Comparison of ENCODE assay signal across 13 cellular contexts in the genomic region with DNA sequence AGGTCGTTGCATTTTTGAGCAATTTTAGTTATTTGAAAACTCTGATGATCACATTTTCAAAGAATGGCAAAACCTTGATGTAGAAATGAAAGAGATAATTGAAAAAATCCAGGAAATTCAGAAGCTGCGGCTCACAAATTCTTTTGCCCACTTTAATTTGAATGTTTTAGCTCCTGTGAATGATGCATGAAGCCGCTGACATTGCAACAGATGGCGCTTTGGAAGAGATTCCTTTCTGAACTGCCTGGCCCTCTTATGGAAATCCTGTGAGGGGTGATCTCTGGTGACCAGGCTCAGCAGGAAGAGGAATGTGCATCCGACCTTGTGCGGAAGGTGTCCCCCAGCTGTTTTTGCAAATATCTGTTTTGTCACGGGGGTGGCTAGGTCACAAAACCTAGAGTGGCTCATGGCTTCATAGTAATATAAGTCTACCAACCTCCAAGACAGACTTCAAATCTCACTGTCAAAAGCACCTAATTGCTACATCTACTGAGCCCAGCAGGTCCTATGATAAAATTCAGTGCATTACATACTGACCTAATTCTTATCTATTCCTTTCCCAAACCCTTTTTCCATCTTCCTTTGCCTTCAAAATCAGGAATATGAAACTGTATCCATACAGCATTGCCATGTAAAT.
DNase-seq lines count a peak whose midpoint lies in the region; ATAC-seq and TF ChIP-seq lines count a peak whose summit lies in the region.
"Had no signal": no experiment of that assay in that cellular context is flagged by ENCODE, and none has a peak within 500 bp of the region (broad histone marks: within the 10 kb centered on the region; RNA-seq: fewer than 3 reads in every experiment).

No MANE protein-coding gene starts in this region.

- H3K4me1 ChIP-seq in GM23338 (ENCODE audit: insufficient read depth) = peaks cover 9% of the 10 kb centered on the region; the same call in 1 of the 2 replicates
- no peaks in the 10 kb centered on the region for H3K4me1 ChIP-seq in endodermal cell (ENCODE audit: control insufficient read depth, insufficient read depth, low read length)
- H3K4me1 ChIP-seq in BE2C = peaks cover 7% of the 10 kb centered on the region
- H3K4me1 ChIP-seq in Karpas-422 (ENCODE audit: low read length) = no peaks in the 10 kb centered on the region

- H3K4me3 Mint-ChIP-seq in GM23338 (no peak overlapping the region; the same call in 2 of the 3 replicates), endodermal cell (no peak overlapping the region), osteocyte (ENCODE audit: unreplicated experiment) (no peak overlapping the region)
- H3K4me3 Mint-ChIP-seq: activated CD4-positive, alpha-beta memory T cell treated with anti-CD3 and anti-CD28 coated beads for 36 hours; activated naive CD8-positive, alpha-beta T cell treated with anti-CD3 and anti-CD28 coated beads, Interleukin-2, amount 10 ng/mL, durations not matched to agents 7 days and 5 days; naive thymus-derived CD8-positive, alpha-beta T cell had no signal

- 0 out of 4 replicates have a peak, but pooled peaks of 1 of the 2 experiments have one; percentile 12 for TF ChIP-seq CTCF in GM23338 (conservative IDR thresholded peaks at IDR 0.05; ENCODE audit: low read depth in 2 of 2)
- no peak for TF ChIP-seq CTCF in endodermal cell (conservative IDR thresholded peaks at IDR 0.05)
- peak; percentile 32 for TF ChIP-seq CTCF in osteocyte (IDR thresholded peaks at IDR 0.05)
- TF ChIP-seq CTCF in BE2C (IDR thresholded peaks at IDR 0.05; ENCODE audit: low read depth, low read length) = no peak

- ATAC-seq in GM23338 = peak; percentile 74
- ATAC-seq: naive thymus-derived CD8-positive, alpha-beta T cell had no signal

- peak overlapping the region; percentile 57 for H3K27ac Mint-ChIP-seq in GM23338
- H3K27ac Mint-ChIP-seq in endodermal cell = no peak overlapping the region
- H3K27ac Mint-ChIP-seq in osteocyte (ENCODE audit: unreplicated experiment) = peak overlapping the region; percentile 89
- H3K27ac Mint-ChIP-seq: activated CD4-positive, alpha-beta memory T cell treated with anti-CD3 and anti-CD28 coated beads for 36 hours; activated naive CD8-positive, alpha-beta T cell treated with anti-CD3 and anti-CD28 coated beads, Interleukin-2, amount 10 ng/mL, durations not matched to agents 7 days and 5 days; naive thymus-derived CD8-positive, alpha-beta T cell had no signal

- H3K9ac ChIP-seq in endodermal cell (ENCODE audit: extremely low read depth, low read length, poor library complexity, severe bottlenecking) = no peak overlapping the region
- no peak overlapping the region for H3K9ac ChIP-seq in Karpas-422 (ENCODE audit: low read length)

- H3K27ac ChIP-seq in GM23338 (ENCODE audit: low read depth) (peak overlapping the region; percentile 15; the same call in 1 of the 2 replicates), endodermal cell (ENCODE audit: low read depth, low read length) (no peak overlapping the region), Karpas-422 (ENCODE audit: low read length) (no peak overlapping the region)

- 66 to 80% methylated on average over 4 to 7 of the region's 7 CpGs for WGBS in endodermal cell (ENCODE audit: insufficient coverage in 1 of 2, insufficient read length in 1 of 2), 2 experiments

- H3K9me2 ChIP-seq in GM23338 (ENCODE audit: insufficient read depth) = peaks cover 4% of the 10 kb centered on the region
- no peaks in the 10 kb centered on the region for H3K9me2 ChIP-seq in Karpas-422 (replicated peaks; ENCODE audit: insufficient read depth, low read length)

- H3K4me3 ChIP-seq in GM23338 (no peak overlapping the region), endodermal cell (ENCODE audit: low read length) (no peak overlapping the region), BE2C (ENCODE audit: low read depth, low read length) (no peak overlapping the region), Karpas-422 (ENCODE audit: low read length) (no peak overlapping the region)

- DNase-seq in GM23338 (ENCODE audit: low spot score) (peak; percentile 77), NCI-H82 (lab: John Stamatoyannopoulos, UW) (peak; percentile 61), endodermal cell (peak; percentile 73), osteocyte (ENCODE audit: extremely low spot score, unreplicated experiment) (no peak), BE2C (no peak), Karpas-422 (no peak)
- no peak for DNase-seq in activated CD4-positive, alpha-beta T cell treated with anti-CD3 and anti-CD28 coated beads, Interleukin-2, amount 50 U/mL, for 1 hour
- DNase-seq: activated CD4-positive, alpha-beta memory T cell treated with anti-CD3 and anti-CD28 coated beads for 36 hours; activated naive CD8-positive, alpha-beta T cell treated with anti-CD3 and anti-CD28 coated beads, Interleukin-2, amount 10 ng/mL, durations not matched to agents 7 days and 5 days; effector CD8-positive, alpha-beta T cell; KBM-7; naive thymus-derived CD8-positive, alpha-beta T cell; NCI-H345 had no signal

- H3K79me2 ChIP-seq in GM23338 (replicated peaks; ENCODE audit: insufficient read depth) (no peaks in the 10 kb centered on the region), Karpas-422 (ENCODE audit: low read length) (no peaks in the 10 kb centered on the region)

- no peak overlapping the region for H2AFZ ChIP-seq in GM23338
- no peak overlapping the region for H2AFZ ChIP-seq in Karpas-422 (ENCODE audit: low read length)

- no peaks in the 10 kb centered on the region for H3F3A ChIP-seq in GM23338 (replicated peaks; ENCODE audit: low read depth)

- H3K27me3 ChIP-seq in GM23338 (ENCODE audit: insufficient read depth) = no peaks in the 10 kb centered on the region
- H3K27me3 ChIP-seq in endodermal cell (ENCODE audit: control insufficient read depth, insufficient read depth, low read length, poor library complexity, severe bottlenecking) = no peaks in the 10 kb centered on the region
- no peaks in the 10 kb centered on the region for H3K27me3 ChIP-seq in BE2C
- no peaks in the 10 kb centered on the region for H3K27me3 ChIP-seq in Karpas-422 (ENCODE audit: low read length)

- H3K36me3 Mint-ChIP-seq in GM23338 (ENCODE audit: low read depth) (no peaks in the 10 kb centered on the region), endodermal cell (ENCODE audit: low read depth) (no peaks in the 10 kb centered on the region), osteocyte (ENCODE audit: unreplicated experiment) (no peaks in the 10 kb centered on the region)
- H3K36me3 Mint-ChIP-seq: activated CD4-positive, alpha-beta memory T cell treated with anti-CD3 and anti-CD28 coated beads for 36 hours; activated naive CD8-positive, alpha-beta T cell treated with anti-CD3 and anti-CD28 coated beads, Interleukin-2, amount 10 ng/mL, durations not matched to agents 7 days and 5 days; naive thymus-derived CD8-positive, alpha-beta T cell had no signal

- H3K36me3 ChIP-seq in GM23338 (ENCODE audit: insufficient read depth) (no peaks in the 10 kb centered on the region), endodermal cell (ENCODE audit: control insufficient read depth, insufficient read depth, low read length) (no peaks in the 10 kb centered on the region), BE2C (no peaks in the 10 kb centered on the region), Karpas-422 (ENCODE audit: insufficient read depth, low read length) (no peaks in the 10 kb centered on the region)

- peaks cover 14% of the 10 kb centered on the region for H3K4me1 Mint-ChIP-seq in GM23338
- H3K4me1 Mint-ChIP-seq in endodermal cell = peaks cover 13% of the 10 kb centered on the region
- peaks cover 44% of the 10 kb centered on the region for H3K4me1 Mint-ChIP-seq in osteocyte (ENCODE audit: unreplicated experiment)

- H3K9me3 Mint-ChIP-seq in GM23338 (no peaks in the 10 kb centered on the region), endodermal cell (no peaks in the 10 kb centered on the region), osteocyte (ENCODE audit: unreplicated experiment) (no peaks in the 10 kb centered on the region)
- H3K9me3 Mint-ChIP-seq: activated CD4-positive, alpha-beta memory T cell treated with anti-CD3 and anti-CD28 coated beads for 36 hours; activated naive CD8-positive, alpha-beta T cell treated with anti-CD3 and anti-CD28 coated beads, Interleukin-2, amount 10 ng/mL, durations not matched to agents 7 days and 5 days; naive thymus-derived CD8-positive, alpha-beta T cell had no signal

- H3K4me2 ChIP-seq in GM23338 (0 out of 2 replicates have a peak overlapping the region, but pooled peaks have one; percentile 4), Karpas-422 (ENCODE audit: low read depth, low read length, poor library complexity, severe bottlenecking) (no peak overlapping the region)

- H3K27me3 Mint-ChIP-seq in GM23338 (ENCODE audit: insufficient read depth, low read depth, poor library complexity) (peaks cover 3% of the 10 kb centered on the region), endodermal cell (ENCODE audit: insufficient read depth) (no peaks in the 10 kb centered on the region), osteocyte (ENCODE audit: unreplicated experiment) (no peaks in the 10 kb centered on the region)
- H3K27me3 Mint-ChIP-seq: activated CD4-positive, alpha-beta memory T cell treated with anti-CD3 and anti-CD28 coated beads for 36 hours had no signal

- H3K9me3 ChIP-seq in endodermal cell (ENCODE audit: control insufficient read depth, low read length) = no peaks in the 10 kb centered on the region
- H3K9me3 ChIP-seq in BE2C = no peaks in the 10 kb centered on the region
- H3K9me3 ChIP-seq in Karpas-422 (ENCODE audit: low read length) = no peaks in the 10 kb centered on the region

- H4K20me1 ChIP-seq in GM23338 (replicated peaks; ENCODE audit: insufficient read depth) = no peaks in the 10 kb centered on the region
- H4K20me1 ChIP-seq in Karpas-422 (ENCODE audit: insufficient read depth, low read depth, low read length) = no peaks in the 10 kb centered on the region

TF ChIP-seq in GM23338, 12 proteins besides CTCF, POLR2A, EP300 and RAD21 (continues in another document):
- TF ChIP-seq EZH2phosphoT487 (IDR thresholded peaks at IDR 0.05; ENCODE audit: unreplicated experiment) (no peak), NANOG (IDR thresholded peaks at IDR 0.05; ENCODE audit: borderline replicate concordance) (peak; percentile 60), POLR2AphosphoS5 (IDR thresholded peaks at IDR 0.05; ENCODE audit: low read depth) (no peak), ZNF114 (CRISPR knock-in tag; IDR thresholded peaks at IDR 0.05) (no peak), CREB1 (CRISPR knock-in tag; IDR thresholded peaks at IDR 0.05; ENCODE audit: low read depth) (no peak), ZNF331 (CRISPR knock-in tag; IDR thresholded peaks at IDR 0.05; ENCODE audit: low read depth) (no peak)

Comparison
In these comparisons a context has a peak if more than half of its experiments do, and no peak if none do; other contexts are left out.
1. DNase-seq: peak in GM23338 (single experiment), NCI-H82 (single experiment) and endodermal cell (single experiment); none in osteocyte (single experiment), BE2C (single experiment), Karpas-422 (single experiment) and activated CD4-positive, alpha-beta T cell treated with anti-CD3 and anti-CD28 coated beads, Interleukin-2, amount 50 U/mL, for 1 hour (single experiment).